Comparison of ENCODE assay signal across 14 cellular contexts in the genomic region with DNA sequence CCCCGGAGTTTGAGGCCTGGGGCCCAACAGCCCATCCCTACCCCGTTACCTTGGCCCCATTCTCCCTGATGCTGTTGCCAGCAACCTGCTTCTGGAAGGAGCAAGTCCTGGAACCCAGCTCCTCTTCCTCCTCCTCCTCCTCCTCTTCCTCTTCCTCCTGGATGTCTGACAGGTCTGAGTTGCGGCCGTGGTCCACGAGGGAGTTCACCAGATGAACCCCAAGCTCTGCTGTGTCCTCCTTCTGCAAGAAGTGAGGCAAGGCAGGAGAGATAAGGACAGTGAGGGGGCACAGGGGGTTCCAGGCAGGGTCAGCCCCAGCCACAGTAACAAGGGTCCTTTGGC. TPM values are rescaled to one million over a fixed set of nuclear protein-coding genes. Genes with fewer than 3 reads are reported as not detected.
"Had no signal": no experiment of that assay in that cellular context is flagged by ENCODE, and none has a peak within 500 bp of the region (broad histone marks: within the 10 kb centered on the region; RNA-seq: fewer than 3 reads in every experiment).

No MANE protein-coding gene starts in this region.

- H3K27ac Mint-ChIP-seq: progenitor cell of endocrine pancreas had no signal

- H3K9me3 Mint-ChIP-seq: activated naive CD4-positive, alpha-beta T cell treated with anti-CD3 and anti-CD28 coated beads, Interleukin-2, amount 50 U/mL, for 72 hours; natural killer cell treated with Interleukin-12 subunit alpha and Interleukin-12 subunit beta and Interleukin-15 and Interleukin-18, amount 100 ng/mL, for 72 hours had no signal

- H3K27me3 Mint-ChIP-seq: natural killer cell treated with Interleukin-12 subunit alpha and Interleukin-12 subunit beta and Interleukin-15 and Interleukin-18, amount 100 ng/mL, for 72 hours; progenitor cell of endocrine pancreas had no signal

- DNase-seq: activated gamma-delta T cell treated with Interleukin-2 at 50 U/mL for 16 hours; effector CD4-positive, alpha-beta T cell; mesendoderm; stimulated activated naive CD4-positive, alpha-beta T cell treated with Interleukin-2 at 50 U/mL for 16 hours; transverse colon had no signal

- FAIRE-seq: astrocyte, bronchial epithelial cell had no signal

- H3K4me3 Mint-ChIP-seq: natural killer cell treated with Interleukin-12 subunit alpha and Interleukin-12 subunit beta and Interleukin-15 and Interleukin-18, amount 100 ng/mL, for 72 hours had no signal

- H3K27ac ChIP-seq: adrenal gland, gastroesophageal sphincter, heart left ventricle, transverse colon had no signal

RNA-seq across cellular contexts. Expression of a gene that starts 29.2 kb away (rescaled TPM):
- total RNA-seq: activated naive CD4-positive, alpha-beta T cell treated with anti-CD3 and anti-CD28 coated beads, Interleukin-2, amount 50 U/mL, for 72 hours; astrocyte; bronchial epithelial cell; esophagus mucosa; natural killer cell treated with Interleukin-12 subunit alpha and Interleukin-12 subunit beta and Interleukin-15 and Interleukin-18, amount 100 ng/mL, for 72 hours; progenitor cell of endocrine pancreas; transverse colon had no signal
